In genomic region chr3:4977001-4977888, GRCh38 we compare ENCODE assay signal across 8 cellular contexts. TPM values are rescaled to one million over a fixed set of nuclear protein-coding genes. Genes with fewer than 3 reads are reported as not detected.
A peak's percentile ranks its signal among the peaks of the same experiment; 100 is the strongest.
DNase-seq lines count a peak whose midpoint lies in the region; ATAC-seq and TF ChIP-seq lines count a peak whose summit lies in the region.

No MANE protein-coding gene starts in this region.

- peaks cover 6% of the 10 kb centered on the region for H3K4me1 ChIP-seq in endodermal cell (ENCODE audit: control insufficient read depth, insufficient read depth, low read length)

- in situ Hi-C loops in GM13977 (cut with MboI; ENCODE audit: low pct_unique_long_range_greater_than_20kb, low sequenced_read_pairs, unreplicated experiment), result loop anchor here (10.0 kb wide), 1 partner anchor 262 kb away; no protein-coding TSS in a partner anchor

- ATAC-seq in HG02571 (IDR thresholded peaks at IDR 0.05; ENCODE audit: unreplicated experiment), result peak; percentile 32
- peak; percentile 25 for ATAC-seq in activated CD8-positive, alpha-beta memory T cell treated with anti-CD3 and anti-CD28 coated beads, Interleukin-2, amount 10 ng/mL, durations not matched to agents 7 days and 5 days

- H3K27ac Mint-ChIP-seq in activated CD8-positive, alpha-beta memory T cell treated with anti-CD3 and anti-CD28 coated beads, Interleukin-2, amount 10 ng/mL, durations not matched to agents 7 days and 5 days, result peak overlapping the region; percentile 99
- peak overlapping the region; percentile 77 for H3K27ac Mint-ChIP-seq in endodermal cell
- peak overlapping the region; percentile 93 for H3K27ac Mint-ChIP-seq in mesothelial cell of epicardium

- no peaks in the 10 kb centered on the region for H3K9me3 Mint-ChIP-seq in activated CD8-positive, alpha-beta memory T cell treated with anti-CD3 and anti-CD28 coated beads, Interleukin-2, amount 10 ng/mL, durations not matched to agents 7 days and 5 days (ENCODE audit: low read depth)
- H3K9me3 Mint-ChIP-seq in endodermal cell (no peaks in the 10 kb centered on the region), mesothelial cell of epicardium (peaks cover 4% of the 10 kb centered on the region)

- TF ChIP-seq CTCF in GM13977 (IDR thresholded peaks at IDR 0.05; ENCODE audit: extremely low read depth, insufficient read depth, missing control alignments) (no peak), endodermal cell (conservative IDR thresholded peaks at IDR 0.05) (no peak), mesothelial cell of epicardium (IDR thresholded peaks at IDR 0.05; ENCODE audit: unreplicated experiment) (no peak)

- peaks cover 9% of the 10 kb centered on the region for H3K27me3 ChIP-seq in endodermal cell (ENCODE audit: control insufficient read depth, insufficient read depth, low read length, poor library complexity, severe bottlenecking)

- H3K27me3 Mint-ChIP-seq in activated CD8-positive, alpha-beta memory T cell treated with anti-CD3 and anti-CD28 coated beads, Interleukin-2, amount 10 ng/mL, durations not matched to agents 7 days and 5 days, result no peaks in the 10 kb centered on the region
- H3K27me3 Mint-ChIP-seq in endodermal cell (ENCODE audit: insufficient read depth) (peaks cover 29% of the 10 kb centered on the region), mesothelial cell of epicardium (ENCODE audit: low read depth) (peaks cover 1% of the 10 kb centered on the region)

- DNase-seq in GM13977 (ENCODE audit: low spot score), result peak; percentile 78
- peak; percentile 79 for DNase-seq in NCI-H69 (lab: John Stamatoyannopoulos, UW)
- DNase-seq in activated CD8-positive, alpha-beta memory T cell treated with anti-CD3 and anti-CD28 coated beads, Interleukin-2, amount 10 ng/mL, durations not matched to agents 7 days and 5 days, result peak; percentile 90
- peak; percentile 91 for DNase-seq in endodermal cell
- no peak for DNase-seq in mesothelial cell of epicardium (ENCODE audit: low spot score in 2 of 2, unreplicated experiment in 2 of 2)
- peak; percentile 29 to 42 for DNase-seq in stimulated activated CD8-positive, alpha-beta memory T cell treated with anti-CD3 and anti-CD28 coated beads, Interleukin-7, amount 100 ng/mL, for 1 hour (ENCODE audit: low read depth in 2 of 2)
- DNase-seq in NCI-H2107 (lab: John Stamatoyannopoulos, UW), result no peak

- CTCF ChIA-PET in activated CD8-positive, alpha-beta memory T cell treated with anti-CD3 and anti-CD28 coated beads, Interleukin-2, amount 10 ng/mL, durations not matched to agents 7 days and 5 days (lab: Charles Lee), result interaction anchor here (0.7 to 13.2 kb wide), 33 partner anchors 22 to 268 kb away, joined by 3 to 212 read pairs (median 5); partner anchors contain the start of gene ARL8B

- H3K4me3 Mint-ChIP-seq in activated CD8-positive, alpha-beta memory T cell treated with anti-CD3 and anti-CD28 coated beads, Interleukin-2, amount 10 ng/mL, durations not matched to agents 7 days and 5 days, result peak overlapping the region; percentile 93
- H3K4me3 Mint-ChIP-seq in endodermal cell (peak overlapping the region; percentile 71), mesothelial cell of epicardium (peak overlapping the region; percentile 89)

- H3K36me3 ChIP-seq in endodermal cell (ENCODE audit: control insufficient read depth, insufficient read depth, low read length), result peaks cover 9% of the 10 kb centered on the region

- H3K9me3 ChIP-seq in endodermal cell (ENCODE audit: control insufficient read depth, low read length), result no peaks in the 10 kb centered on the region

- no peak overlapping the region for H3K27ac ChIP-seq in endodermal cell (ENCODE audit: low read depth, low read length)

- 19 to 26% methylated on average over 23 to 37 of the region's 37 CpGs for WGBS in endodermal cell (ENCODE audit: insufficient coverage in 1 of 2, insufficient read length in 1 of 2), 2 experiments

- peaks cover 38% of the 10 kb centered on the region for H3K4me1 Mint-ChIP-seq in activated CD8-positive, alpha-beta memory T cell treated with anti-CD3 and anti-CD28 coated beads, Interleukin-2, amount 10 ng/mL, durations not matched to agents 7 days and 5 days
- H3K4me1 Mint-ChIP-seq in endodermal cell (peaks cover 31% of the 10 kb centered on the region), mesothelial cell of epicardium (peaks cover 37% of the 10 kb centered on the region)

- H3K9ac ChIP-seq in endodermal cell (ENCODE audit: extremely low read depth, low read length, poor library complexity, severe bottlenecking), result peak overlapping the region; percentile 52

- H3K4me3 ChIP-seq in endodermal cell (ENCODE audit: low read length), result peak overlapping the region; percentile 89

- H3K36me3 Mint-ChIP-seq in activated CD8-positive, alpha-beta memory T cell treated with anti-CD3 and anti-CD28 coated beads, Interleukin-2, amount 10 ng/mL, durations not matched to agents 7 days and 5 days, result peaks cover 42% of the 10 kb centered on the region
- H3K36me3 Mint-ChIP-seq in endodermal cell (ENCODE audit: low read depth) (no peaks in the 10 kb centered on the region), mesothelial cell of epicardium (no peaks in the 10 kb centered on the region)

RNA-seq across cellular contexts. Expression of gene BHLHE40, which starts 2.0 kb away (rescaled TPM):
- 100 to 1,000 TPM; 281 to 491 TPM for total RNA-seq in activated CD8-positive, alpha-beta memory T cell treated with anti-CD3 and anti-CD28 coated beads, Interleukin-2, amount 10 ng/mL, durations not matched to agents 7 days and 5 days
- total RNA-seq in endodermal cell (1 to 10 TPM; 2.6 to 2.9 TPM), mesothelial cell of epicardium (31.9 to 37.6 TPM (median 35.4 TPM) in 3 replicates)
- polyA plus RNA-seq in endodermal cell (2013, experiment 1 of 2), result 8.3 TPM
- 14.0 TPM for polyA plus RNA-seq in endodermal cell (2013, experiment 2 of 2)

Comparison
In these comparisons a context has a peak if more than half of its experiments do, and no peak if none do; other contexts are left out.
1. DNase-seq: peak in GM13977 (single experiment), NCI-H69 (single experiment), activated CD8-positive, alpha-beta memory T cell treated with anti-CD3 and anti-CD28 coated beads, Interleukin-2, amount 10 ng/mL, durations not matched to agents 7 days and 5 days (single experiment), endodermal cell (single experiment) and stimulated activated CD8-positive, alpha-beta memory T cell treated with anti-CD3 and anti-CD28 coated beads, Interleukin-7, amount 100 ng/mL, for 1 hour (2 of 2); none in mesothelial cell of epicardium (0 of 2) and NCI-H2107 (single experiment).
2. Peak in every context shown above with its lines, with median percentiles within 50 percentile points of each other: H3K27ac Mint-ChIP-seq and H3K4me3 Mint-ChIP-seq.